Comparison of ENCODE assay signal across 1 cellular context in genomic region chr2:128403814-128404708, GRCh38.
TF ChIP-seq lines count a peak whose summit lies in the region.

No MANE protein-coding gene starts in this region.

TF ChIP-seq in K562, 482 proteins besides CTCF, POLR2A, EP300 and RAD21 (continued from another document):
- TF ChIP-seq, protein P1, sequence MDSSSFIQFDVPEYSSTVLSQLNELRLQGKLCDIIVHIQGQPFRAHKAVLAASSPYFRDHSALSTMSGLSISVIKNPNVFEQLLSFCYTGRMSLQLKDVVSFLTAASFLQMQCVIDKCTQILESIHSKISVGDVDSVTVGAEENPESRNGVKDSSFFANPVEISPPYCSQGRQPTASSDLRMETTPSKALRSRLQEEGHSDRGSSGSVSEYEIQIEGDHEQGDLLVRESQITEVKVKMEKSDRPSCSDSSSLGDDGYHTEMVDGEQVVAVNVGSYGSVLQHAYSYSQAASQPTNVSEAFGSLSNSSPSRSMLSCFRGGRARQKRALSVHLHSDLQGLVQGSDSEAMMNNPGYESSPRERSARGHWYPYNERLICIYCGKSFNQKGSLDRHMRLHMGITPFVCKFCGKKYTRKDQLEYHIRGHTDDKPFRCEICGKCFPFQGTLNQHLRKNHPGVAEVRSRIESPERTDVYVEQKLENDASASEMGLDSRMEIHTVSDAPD (CRISPR knock-in tag; IDR thresholded peaks at IDR 0.05) = no peak
- TF ChIP-seq ZFP36 (IDR thresholded peaks at IDR 0.05; ENCODE audit: low read depth, low read length, partially characterized antibody) (peak; percentile 96), ZNF655 (CRISPR knock-in tag; IDR thresholded peaks at IDR 0.05) (no peak), CC2D1A (IDR thresholded peaks at IDR 0.05) (no peak), RBM25 (IDR thresholded peaks at IDR 0.05; ENCODE audit: low read depth, low read length, severe bottlenecking) (peak; percentile 84), RERE (CRISPR knock-in tag; IDR thresholded peaks at IDR 0.05; ENCODE audit: borderline replicate concordance) (no peak), GABPB2 (CRISPR knock-in tag; conservative IDR thresholded peaks at IDR 0.05) (no peak), KDM4B (IDR thresholded peaks at IDR 0.05; ENCODE audit: borderline replicate concordance in 2 of 2, low read depth in 1 of 2) (no peak), BCOR (IDR thresholded peaks at IDR 0.05) (0 out of 2 replicates have a peak, but pooled peaks have one; percentile 47), ZNF407 (IDR thresholded peaks at IDR 0.05; ENCODE audit: low read depth) (no peak), THAP12 (CRISPR knock-in tag; IDR thresholded peaks at IDR 0.05) (no peak)
- TF ChIP-seq, protein P2, sequence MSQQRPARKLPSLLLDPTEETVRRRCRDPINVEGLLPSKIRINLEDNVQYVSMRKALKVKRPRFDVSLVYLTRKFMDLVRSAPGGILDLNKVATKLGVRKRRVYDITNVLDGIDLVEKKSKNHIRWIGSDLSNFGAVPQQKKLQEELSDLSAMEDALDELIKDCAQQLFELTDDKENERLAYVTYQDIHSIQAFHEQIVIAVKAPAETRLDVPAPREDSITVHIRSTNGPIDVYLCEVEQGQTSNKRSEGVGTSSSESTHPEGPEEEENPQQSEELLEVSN (IDR thresholded peaks at IDR 0.05; ENCODE audit: borderline replicate concordance in 1 of 2, extremely low read depth in 1 of 2, insufficient read depth in 1 of 2, insufficient read length in 1 of 2, low read depth in 1 of 2, low read length in 1 of 2, poor library complexity in 1 of 2, severe bottlenecking in 1 of 2) = no peak
